8 cellular contexts compared by ENCODE assay signal in genomic region chr10:73772280-73773151, GRCh38. TPM values are rescaled to one million over a fixed set of nuclear protein-coding genes. Genes with fewer than 3 reads are reported as not detected.
DNase-seq lines count a peak whose midpoint lies in the region; ATAC-seq and TF ChIP-seq lines count a peak whose summit lies in the region.

No MANE protein-coding gene starts in this region.

- peak overlapping the region; percentile 76 for H2BK12ac ChIP-seq in neuronal stem cell (ENCODE audit: low read length)

- H4K8ac ChIP-seq in neuronal stem cell (ENCODE audit: low read depth, low read length): no peak overlapping the region

- TF ChIP-seq POLR2A in Raji (IDR thresholded peaks at IDR 0.05; ENCODE audit: insufficient read depth, low read depth, low read length): peak; percentile 81

- peaks cover 30 to 85% of the 10 kb centered on the region in 2 donors for H3K36me3 ChIP-seq in neuronal stem cell (replicated peaks in 1 of 2; ENCODE audit: control insufficient read depth in 2 of 2, insufficient read depth in 2 of 2, low read length in 2 of 2)

- H2BK120ac ChIP-seq in neuronal stem cell (ENCODE audit: low read depth, low read length): peak overlapping the region; percentile 23

- ATAC-seq in GM19463 (IDR thresholded peaks at IDR 0.05; ENCODE audit: unreplicated experiment): peak; percentile 70

- H3K9me3 ChIP-seq in neuronal stem cell (replicated peaks in 1 of 2; ENCODE audit: control insufficient read depth in 2 of 2, insufficient read depth in 1 of 2, low read depth in 1 of 2, low read length in 2 of 2): no peaks in the 10 kb centered on the region

- peak overlapping the region; percentile 96 for H2AFZ ChIP-seq in neuronal stem cell (ENCODE audit: low read length)

- peak overlapping the region; percentile 85 for H2BK5ac ChIP-seq in neuronal stem cell (ENCODE audit: low read length)

- peak overlapping the region; percentile 82 for H3K14ac ChIP-seq in neuronal stem cell (ENCODE audit: low read length)

- peaks cover 5% of the 10 kb centered on the region for H3K79me1 ChIP-seq in neuronal stem cell (ENCODE audit: low read depth, low read length)

- no peak overlapping the region for H4K91ac ChIP-seq in neuronal stem cell (ENCODE audit: low read depth, low read length, poor library complexity)

- no CpG with 5 or more reads among the region's 101 CpGs for WGBS in neuronal stem cell (ENCODE audit: extremely low coverage in 2 of 2, insufficient read length in 2 of 2, insufficient replicate concordance in 1 of 2), 2 donors

- H3K27ac ChIP-seq in HL-60 (replicated peaks) (peak overlapping the region; percentile 88), neuronal stem cell (replicated peaks; ENCODE audit: low read length) (peak overlapping the region; percentile 89), substantia nigra (ENCODE audit: low read depth, low read length, poor library complexity, severe bottlenecking) (peak overlapping the region; percentile 93)

- DNase-seq in DMS114 treated with DMSO at 0.1 percent for 48 hours (lab: John Stamatoyannopoulos, UW; ENCODE audit: unreplicated experiment): peak; percentile 78
- peak; percentile 75 to 80 for DNase-seq in HL-60 (ENCODE audit: low read depth in 1 of 2, low spot score in 1 of 2)
- peak; percentile 55 to 82 (median 66) for DNase-seq in activated naive CD4-positive, alpha-beta T cell (lab: John Stamatoyannopoulos, UW)
- peak; percentile 82 for DNase-seq in foreskin melanocyte
- peak; percentile 72 for DNase-seq in neuronal stem cell (ENCODE audit: low spot score)
- peak; percentile 39 to 95 (median 83) for DNase-seq in substantia nigra (lab: John Stamatoyannopoulos, UW)

- H3K4me1 ChIP-seq in neuronal stem cell (ENCODE audit: control insufficient read depth in 2 of 2, insufficient read depth in 1 of 2, low read depth in 1 of 2, low read length in 2 of 2): peaks cover 10 to 19% of the 10 kb centered on the region in 2 donors

- peak overlapping the region; percentile 96 for H3K9ac ChIP-seq in neuronal stem cell (ENCODE audit: low read depth, low read length, poor library complexity)

- no peak overlapping the region for H3K4ac ChIP-seq in neuronal stem cell (ENCODE audit: low read length)

- peak overlapping the region; percentile 49 for H2BK15ac ChIP-seq in neuronal stem cell (ENCODE audit: low read length)

- H3K4me2 ChIP-seq in neuronal stem cell (ENCODE audit: insufficient read depth, low read length, poor library complexity, severe bottlenecking): peak overlapping the region; percentile 95

- H2AK5ac ChIP-seq in neuronal stem cell (ENCODE audit: low read depth, low read length): peak overlapping the region; percentile 62

- peak overlapping the region; percentile 99 for H3K23ac ChIP-seq in neuronal stem cell (ENCODE audit: low read depth, low read length, poor library complexity)

- no peak for TF ChIP-seq CTCF in HL-60 (IDR thresholded peaks at IDR 0.05; ENCODE audit: insufficient read depth, low read length)

- peak overlapping the region; percentile 99 for H3K18ac ChIP-seq in neuronal stem cell (ENCODE audit: low read length)

- H3K27me3 ChIP-seq in HL-60 (ENCODE audit: insufficient read depth, poor library complexity, severe bottlenecking): no peaks in the 10 kb centered on the region
- H3K27me3 ChIP-seq in neuronal stem cell (ENCODE audit: control insufficient read depth in 3 of 3, insufficient read depth in 3 of 3, low read depth in 1 of 3, low read length in 3 of 3): no peaks in the 10 kb centered on the region

- H3K4me3 ChIP-seq in HL-60 (replicated peaks; ENCODE audit: insufficient read depth, low read length) (peak overlapping the region; percentile 78), neuronal stem cell (ENCODE audit: low read length in 2 of 2) (peak overlapping the region; percentile 79 to 98)

RNA-seq across cellular contexts. Expression of gene CHCHD1, which starts 9.3 kb away (rescaled TPM):
- polyA plus RNA-seq in neuronal stem cell (2013, experiment 1 of 2): 123 TPM
- 123 TPM for polyA plus RNA-seq in neuronal stem cell (2013, experiment 2 of 2)

RNA-seq across cellular contexts. Expression of gene ZSWIM8, which starts 12.9 kb away (rescaled TPM):
- polyA plus RNA-seq in neuronal stem cell (2013, experiment 1 of 2): 39.1 TPM
- 45.8 TPM for polyA plus RNA-seq in neuronal stem cell (2013, experiment 2 of 2)

RNA-seq across cellular contexts. Expression of gene SEC24C, which starts 28.3 kb away (rescaled TPM):
- polyA plus RNA-seq in neuronal stem cell (2013, experiment 1 of 2): 32.8 TPM
- polyA plus RNA-seq in neuronal stem cell (2013, experiment 2 of 2): 33.4 TPM

RNA-seq across cellular contexts. Expression of gene NDST2, which starts 38.9 kb away (rescaled TPM):
- 14.3 TPM for polyA plus RNA-seq in neuronal stem cell (2013, experiment 1 of 2)
- polyA plus RNA-seq in neuronal stem cell (2013, experiment 2 of 2): 14.9 TPM

Comparison
In these comparisons a context has a peak if more than half of its experiments do, and no peak if none do; other contexts are left out.
1. Peak in every context shown above with its lines: DNase-seq, ATAC-seq, H3K4me3 ChIP-seq and H3K27ac ChIP-seq.